In genomic region chr6:30066577-30067459, GRCh38 we compare ENCODE assay signal across 1 cellular context.
TF ChIP-seq lines count a peak whose summit lies in the region.

PPP1R11 (plus strand) TSS chr6:30067198; CDS start chr6:30067411, 213 bp downstream.

TF ChIP-seq in HepG2, 621 proteins besides CTCF, POLR2A, EP300 and RAD21 (continued from another document and continues in another):
- TF ChIP-seq MEIS1 (CRISPR knock-in tag; IDR thresholded peaks at IDR 0.05; ENCODE audit: borderline replicate concordance) (peak; percentile 72), RFXAP (CRISPR knock-in tag; IDR thresholded peaks at IDR 0.05; ENCODE audit: borderline replicate concordance) (0 out of 2 replicates have a peak, but pooled peaks have one; percentile 47), STAG1 (CRISPR knock-in tag; IDR thresholded peaks at IDR 0.05) (no peak), MED1 (CRISPR knock-in tag; IDR thresholded peaks at IDR 0.05) (peak; percentile 85), JUN (CRISPR knock-in tag; IDR thresholded peaks at IDR 0.05) (peak; percentile 84), ZNF207 (IDR thresholded peaks at IDR 0.05; ENCODE audit: borderline replicate concordance) (no peak), REST (IDR thresholded peaks at IDR 0.05; ENCODE audit: borderline replicate concordance in 1 of 2, low read depth in 1 of 2, low read length in 2 of 2) (0 out of 4 replicates have a peak, but pooled peaks of 1 of the 2 experiments have one; percentile 24), ZNF589 (CRISPR knock-in tag; conservative IDR thresholded peaks at IDR 0.05) (no peak), ZNF124 (CRISPR knock-in tag; IDR thresholded peaks at IDR 0.05) (0 out of 2 replicates have a peak, but pooled peaks have one; percentile 46), CREB3 (CRISPR knock-in tag; IDR thresholded peaks at IDR 0.05) (no peak), ZNF784 (CRISPR knock-in tag; IDR thresholded peaks at IDR 0.05; ENCODE audit: borderline replicate concordance) (peak; percentile 92; the same call in 1 of the 2 replicates), ZUFSP (CRISPR knock-in tag; IDR thresholded peaks at IDR 0.05; ENCODE audit: borderline replicate concordance) (no peak), GATAD2A (CRISPR knock-in tag; IDR thresholded peaks at IDR 0.05) (peak; percentile 55; the same call in 1 of the 2 replicates), ELF1 (CRISPR knock-in tag; IDR thresholded peaks at IDR 0.05) (peak; percentile 100), ZNF75D (CRISPR knock-in tag; IDR thresholded peaks at IDR 0.05; ENCODE audit: borderline replicate concordance) (no peak), ZSCAN31 (CRISPR knock-in tag; IDR thresholded peaks at IDR 0.05; ENCODE audit: low read depth) (peak; percentile 93), FOXA1 (IDR thresholded peaks at IDR 0.05) (no peak), FOXA1 (CRISPR knock-in tag; IDR thresholded peaks at IDR 0.05) (no peak), JUND (CRISPR knock-in tag; IDR thresholded peaks at IDR 0.05) (peak; percentile 79; the same call in 1 of the 2 replicates), HMG20B (CRISPR knock-in tag; conservative IDR thresholded peaks at IDR 0.05) (no peak; the same call in 1 of the 2 replicates), ZNF225 (CRISPR knock-in tag; IDR thresholded peaks at IDR 0.05) (0 out of 2 replicates have a peak, but pooled peaks have one; percentile 64), ZNF136 (CRISPR knock-in tag; IDR thresholded peaks at IDR 0.05; ENCODE audit: low read depth) (peak; percentile 85; the same call in 1 of the 2 replicates), ZNF441 (CRISPR knock-in tag; IDR thresholded peaks at IDR 0.05; ENCODE audit: borderline replicate concordance) (peak; percentile 80), MED8 (CRISPR knock-in tag; IDR thresholded peaks at IDR 0.05; ENCODE audit: insufficient replicate concordance) (no peak), HNRNPK (IDR thresholded peaks at IDR 0.05; ENCODE audit: low read depth, low read length, poor library complexity, severe bottlenecking) (no peak), PAX8 (CRISPR knock-in tag; IDR thresholded peaks at IDR 0.05; ENCODE audit: borderline replicate concordance) (no peak), FOXM1 (CRISPR knock-in tag; IDR thresholded peaks at IDR 0.05) (no peak), NFE2 (CRISPR knock-in tag; IDR thresholded peaks at IDR 0.05) (no peak), BATF2 (CRISPR knock-in tag; IDR thresholded peaks at IDR 0.05) (no peak), ZFP41 (CRISPR knock-in tag; IDR thresholded peaks at IDR 0.05; ENCODE audit: borderline replicate concordance) (0 out of 2 replicates have a peak, but pooled peaks have one; percentile 73), GABPB1 (CRISPR knock-in tag; IDR thresholded peaks at IDR 0.05) (peak; percentile 98), ZNF580 (CRISPR knock-in tag; IDR thresholded peaks at IDR 0.05; ENCODE audit: borderline replicate concordance, low read depth) (peak; percentile 48), KDM3A (CRISPR knock-in tag; IDR thresholded peaks at IDR 0.05; ENCODE audit: low read depth) (peak; percentile 66; the same call in 1 of the 2 replicates), CBX5 (CRISPR knock-in tag; IDR thresholded peaks at IDR 0.05; ENCODE audit: borderline replicate concordance) (peak; percentile 74; the same call in 1 of the 2 replicates), ZBTB38 (CRISPR knock-in tag; IDR thresholded peaks at IDR 0.05) (peak; percentile 75; the same call in 1 of the 2 replicates), TRAFD1 (CRISPR knock-in tag; IDR thresholded peaks at IDR 0.05; ENCODE audit: borderline replicate concordance) (no peak), ZNF816 (CRISPR knock-in tag; IDR thresholded peaks at IDR 0.05; ENCODE audit: borderline replicate concordance) (no peak), ZNF644 (CRISPR knock-in tag; IDR thresholded peaks at IDR 0.05; ENCODE audit: low read depth) (no peak), RCOR2 (CRISPR knock-in tag; IDR thresholded peaks at IDR 0.05) (no peak), FOXO4 (CRISPR knock-in tag; conservative IDR thresholded peaks at IDR 0.05) (no peak), ZSCAN21 (CRISPR knock-in tag; IDR thresholded peaks at IDR 0.05; ENCODE audit: borderline replicate concordance) (no peak), ZNF800 (CRISPR knock-in tag; IDR thresholded peaks at IDR 0.05) (peak; percentile 80), ZBTB42 (CRISPR knock-in tag; IDR thresholded peaks at IDR 0.05) (0 out of 2 replicates have a peak, but pooled peaks have one; percentile 17), ZNF687 (CRISPR knock-in tag; IDR thresholded peaks at IDR 0.05) (peak; percentile 95), ZNF44 (CRISPR knock-in tag; IDR thresholded peaks at IDR 0.05) (peak; percentile 91; the same call in 1 of the 2 replicates), TSC22D2 (CRISPR knock-in tag; IDR thresholded peaks at IDR 0.05; ENCODE audit: borderline replicate concordance) (peak; percentile 56; the same call in 1 of the 2 replicates), ZNF451 (CRISPR knock-in tag; IDR thresholded peaks at IDR 0.05) (0 out of 2 replicates have a peak, but pooled peaks have one; percentile 53)
